In the genomic region with DNA sequence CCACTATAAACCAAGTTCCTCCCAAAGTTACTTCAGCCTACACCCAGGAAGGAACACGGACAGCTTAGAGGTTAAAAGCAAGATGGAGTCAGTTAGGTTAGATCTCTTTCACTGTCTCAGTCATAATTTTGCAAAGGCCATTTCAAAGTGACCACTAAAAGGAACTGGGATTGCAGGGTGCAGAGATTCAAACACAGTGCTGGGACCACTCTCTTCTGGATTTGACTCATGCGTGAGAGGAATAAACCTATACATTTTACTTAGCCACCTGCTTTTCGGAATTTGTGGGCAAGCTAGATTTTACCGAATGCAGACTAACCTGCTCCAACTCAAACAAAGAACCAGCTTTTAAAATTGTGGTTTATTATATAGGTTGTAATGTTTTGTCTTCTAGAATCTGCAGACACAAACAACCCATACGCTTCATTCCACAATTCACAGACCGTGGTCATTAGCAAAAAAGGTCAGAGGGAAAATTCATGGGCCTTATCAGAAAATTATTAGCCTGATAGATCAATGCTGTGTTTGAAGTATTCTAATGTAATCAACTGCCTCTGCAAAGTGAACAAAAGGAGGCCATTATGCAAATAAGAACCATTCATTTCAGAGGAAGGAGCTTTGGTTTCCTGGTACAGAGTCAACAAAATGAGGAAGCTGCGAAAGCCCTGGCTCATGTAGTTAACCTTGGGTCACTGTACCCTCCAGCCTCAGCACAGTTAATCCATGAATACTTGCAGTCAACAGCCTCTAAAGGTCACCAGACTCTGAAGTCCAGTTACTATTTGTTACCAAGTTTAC, we compare ENCODE assay signal across 8 cellular contexts.
DNase-seq lines count a peak whose midpoint lies in the region; ATAC-seq, FAIRE-seq and TF ChIP-seq lines count a peak whose summit lies in the region.

No MANE protein-coding gene starts in this region.

- H3K4me3 ChIP-seq in body of pancreas (no peak overlapping the region), small intestine (ENCODE audit: low read depth in 1 of 2, low read length in 2 of 2) (no peak overlapping the region)

- intact Hi-C loops in CD4-positive, alpha-beta T cell (cut with DNase I, micrococcal nuclease): no loop called here
- intact Hi-C loops in body of pancreas (cut with DNase I): no loop called here

- H3K4me3 Mint-ChIP-seq in CD4-positive, alpha-beta T cell: peak overlapping the region; percentile 15
- no peak overlapping the region for H3K4me3 Mint-ChIP-seq in glutamatergic neuron (ENCODE audit: unreplicated experiment)
- H3K4me3 Mint-ChIP-seq in effector memory CD8-positive, alpha-beta T cell: no peak overlapping the region

- peaks cover 9% of the 10 kb centered on the region for H3K9me3 ChIP-seq in CD4-positive, alpha-beta T cell (ENCODE audit: control insufficient read depth, low read length)
- H3K9me3 ChIP-seq in body of pancreas (no peaks in the 10 kb centered on the region), small intestine (ENCODE audit: control insufficient read depth, low read depth) (no peaks in the 10 kb centered on the region)

- no peaks in the 10 kb centered on the region for H3K36me3 ChIP-seq in body of pancreas (replicated peaks in 1 of 2; ENCODE audit: insufficient read depth in 1 of 2, low read depth in 2 of 2)
- H3K36me3 ChIP-seq in small intestine (ENCODE audit: control insufficient read depth in 2 of 2, insufficient read depth in 2 of 2, low read length in 2 of 2): no peaks in the 10 kb centered on the region

- peaks cover 7% of the 10 kb centered on the region for H3K9me3 Mint-ChIP-seq in CD4-positive, alpha-beta T cell
- H3K9me3 Mint-ChIP-seq in glutamatergic neuron (ENCODE audit: unreplicated experiment): no peaks in the 10 kb centered on the region
- peaks cover 2 to 6% of the 10 kb centered on the region in 2 donors for H3K9me3 Mint-ChIP-seq in effector memory CD8-positive, alpha-beta T cell

- WGBS in body of pancreas, 2 donors: 48 to 54% methylated on average over 7 of the region's 7 CpGs
- WGBS in small intestine, 3 donors: 46 to 60% (median 50%) methylated on average over 7 of the region's 7 CpGs

- no peak for FAIRE-seq in small intestine (lab: Jason Lieb, UNC)

- CTCF ChIA-PET in CD4-positive, alpha-beta T cell (lab: Charles Lee): no interaction called here

- H3K4me1 ChIP-seq in body of pancreas (no peaks in the 10 kb centered on the region), small intestine (ENCODE audit: control insufficient read depth in 2 of 2, insufficient read depth in 1 of 2, low read depth in 1 of 2, low read length in 1 of 2) (peaks cover 0 to 2% of the 10 kb centered on the region in 2 donors)

- H3K27ac Mint-ChIP-seq in CD4-positive, alpha-beta T cell: no peak overlapping the region
- H3K27ac Mint-ChIP-seq in glutamatergic neuron (ENCODE audit: unreplicated experiment): no peak overlapping the region
- H3K27ac Mint-ChIP-seq in effector memory CD8-positive, alpha-beta T cell: no peak overlapping the region

- TF ChIP-seq POLR2A in body of pancreas (IDR thresholded peaks at IDR 0.05): no peak

- no peak for ATAC-seq in CD4-positive, alpha-beta T cell (ENCODE audit: poor library complexity)
- ATAC-seq in GM19438 (IDR thresholded peaks at IDR 0.05; ENCODE audit: low read depth, unreplicated experiment): peak; percentile 66
- ATAC-seq in HG03432 (IDR thresholded peaks at IDR 0.05; ENCODE audit: unreplicated experiment): peak; percentile 58
- ATAC-seq in body of pancreas: peak; percentile 60
- no peak for ATAC-seq in effector memory CD8-positive, alpha-beta T cell (replicated peaks)

- no peak for TF ChIP-seq CTCF in CD4-positive, alpha-beta T cell (IDR thresholded peaks at IDR 0.05)
- TF ChIP-seq CTCF in body of pancreas (IDR thresholded peaks at IDR 0.05) (no peak), glutamatergic neuron (IDR thresholded peaks at IDR 0.05; ENCODE audit: partially characterized antibody, unreplicated experiment) (no peak)

- no peak overlapping the region for H3K27ac ChIP-seq in CD4-positive, alpha-beta T cell (ENCODE audit: low read depth, low read length)
- H3K27ac ChIP-seq in body of pancreas (peak overlapping the region in 1 of 4 donors; percentile 33), small intestine (ENCODE audit: low read depth in 1 of 2, low read length in 1 of 2) (peak overlapping the region in 1 of 2 donors; percentile 64)

- no peaks in the 10 kb centered on the region for H3K36me3 Mint-ChIP-seq in CD4-positive, alpha-beta T cell (ENCODE audit: low read depth)
- H3K36me3 Mint-ChIP-seq in glutamatergic neuron (ENCODE audit: unreplicated experiment): peaks cover 5% of the 10 kb centered on the region
- no peaks in the 10 kb centered on the region for H3K36me3 Mint-ChIP-seq in effector memory CD8-positive, alpha-beta T cell (ENCODE audit: insufficient read depth)

- POLR2A ChIA-PET in CD4-positive, alpha-beta T cell (lab: Charles Lee): no interaction called here

- H3K27me3 Mint-ChIP-seq in CD4-positive, alpha-beta T cell: no peaks in the 10 kb centered on the region
- no peaks in the 10 kb centered on the region for H3K27me3 Mint-ChIP-seq in glutamatergic neuron (ENCODE audit: unreplicated experiment)
- no peaks in the 10 kb centered on the region for H3K27me3 Mint-ChIP-seq in effector memory CD8-positive, alpha-beta T cell

- no peaks in the 10 kb centered on the region for H3K27me3 ChIP-seq in CD4-positive, alpha-beta T cell (ENCODE audit: control insufficient read depth, insufficient read depth, low read length)
- H3K27me3 ChIP-seq in body of pancreas (no peaks in the 10 kb centered on the region), small intestine (ENCODE audit: control insufficient read depth in 2 of 2, insufficient read depth in 2 of 2, low read length in 2 of 2) (no peaks in the 10 kb centered on the region)

- DNase-seq in CD4-positive, alpha-beta T cell: no peak
- DNase-seq in body of pancreas (peak in 2 of 4 donors; percentile 20 to 68), small intestine (peak; percentile 79), glutamatergic neuron (no peak), SW 1271 (lab: John Stamatoyannopoulos, UW) (no peak)
- DNase-seq in effector memory CD8-positive, alpha-beta T cell: no peak

- peaks cover 11% of the 10 kb centered on the region for H3K4me1 Mint-ChIP-seq in CD4-positive, alpha-beta T cell (ENCODE audit: low read depth)
- H3K4me1 Mint-ChIP-seq in glutamatergic neuron (ENCODE audit: low read depth, unreplicated experiment): no peaks in the 10 kb centered on the region
- peaks cover 13 to 17% of the 10 kb centered on the region in 2 donors for H3K4me1 Mint-ChIP-seq in effector memory CD8-positive, alpha-beta T cell (ENCODE audit: low read depth in 2 of 2)

Comparison
In these comparisons a context has a peak if more than half of its experiments do, and no peak if none do; other contexts are left out.
1. ATAC-seq: peak in GM19438 (single experiment), HG03432 (single experiment) and body of pancreas (single experiment); none in CD4-positive, alpha-beta T cell (single experiment) and effector memory CD8-positive, alpha-beta T cell (single experiment).